31 cellular contexts compared by ENCODE assay signal in genomic region chr6:40844241-40844640, GRCh38.
"Had no signal": no experiment of that assay in that cellular context is flagged by ENCODE, and none has a peak within 500 bp of the region (broad histone marks: within the 10 kb centered on the region; RNA-seq: fewer than 3 reads in every experiment).

No MANE protein-coding gene starts in this region.

- H3K4me3 ChIP-seq: ascending aorta, coronary artery, dorsolateral prefrontal cortex, gastrocnemius medialis, heart left ventricle had no signal

- H3K36me3 Mint-ChIP-seq: activated CD4-positive, alpha-beta memory T cell treated with anti-CD3 and anti-CD28 coated beads for 36 hours; activated CD8-positive, alpha-beta memory T cell treated with anti-CD3 and anti-CD28 coated beads, Interleukin-2, amount 10 ng/mL, durations not matched to agents 7 days and 5 days; activated naive CD4-positive, alpha-beta T cell treated with anti-CD3 and anti-CD28 coated beads, Interleukin-2, amount 50 U/mL, for 72 hours; activated naive CD8-positive, alpha-beta T cell treated with anti-CD3 and anti-CD28 coated beads, Interleukin-2, amount 10 ng/mL, durations not matched to agents 7 days and 5 days had no signal

- ATAC-seq: activated CD4-positive, alpha-beta T cell treated with anti-CD3 and anti-CD28 coated beads for 36 hours; activated CD8-positive, alpha-beta memory T cell treated with anti-CD3 and anti-CD28 coated beads, Interleukin-2, amount 10 ng/mL, durations not matched to agents 7 days and 5 days; activated CD8-positive, alpha-beta T cell treated with anti-CD3 and anti-CD28 coated beads, Interleukin-2, amount 10 ng/mL, durations not matched to agents 7 days and 5 days; activated naive CD4-positive, alpha-beta T cell treated with anti-CD3 and anti-CD28 coated beads, Interleukin-2, amount 50 U/mL, for 72 hours; esophagus mucosa; foreskin keratinocyte; gastrocnemius medialis; heart left ventricle had no signal

- H3K9me3 ChIP-seq: ascending aorta, gastrocnemius medialis had no signal

- H3K4me1 ChIP-seq: ascending aorta, foreskin keratinocyte had no signal

- DNase-seq: activated CD4-positive, alpha-beta memory T cell treated with anti-CD3 and anti-CD28 coated beads for 36 hours; activated CD4-positive, alpha-beta T cell treated with anti-CD3 and anti-CD28 coated beads for 36 hours; activated CD4-positive, alpha-beta T cell treated with anti-CD3 and anti-CD28 coated beads, Interleukin-2, amount 10 ng/mL, durations not matched to agents 24 days and 14 days; activated CD4-positive, CD25-positive, alpha-beta regulatory T cell; activated CD4-positive, CD25-positive, alpha-beta regulatory T cell treated with anti-CD3 and anti-CD28 coated beads, Interleukin-2, amount 50 U/mL, for 72 hours; activated CD8-positive, alpha-beta memory T cell treated with anti-CD3 and anti-CD28 coated beads, Interleukin-2, amount 10 ng/mL, durations not matched to agents 7 days and 5 days; activated CD8-positive, alpha-beta memory T cell treated with anti-CD3 and anti-CD28 coated beads, Interleukin-2, amount 50 U/mL, for 4 hours; activated CD8-positive, alpha-beta T cell treated with anti-CD3 and anti-CD28 coated beads, Interleukin-2, amount 10 ng/mL, durations not matched to agents 7 days and 5 days; activated effector memory CD4-positive, alpha-beta T cell treated with anti-CD3 and anti-CD28 coated beads, Interleukin-2, amount 50 U/mL, for 16 hours; activated naive CD4-positive, alpha-beta T cell treated with anti-CD3 and anti-CD28 coated beads for 36 hours; activated naive CD8-positive, alpha-beta T cell treated with anti-CD3 and anti-CD28 coated beads, Interleukin-2, amount 10 ng/mL, durations not matched to agents 7 days and 5 days; activated T-cell treated with anti-CD3 and anti-CD28 coated beads, Interleukin-2, amount 50 U/mL, for 1 hour; activated T-cell treated with anti-CD3 and anti-CD28 coated beads, Interleukin-2, amount 50 U/mL, for 48 hours; brain microvascular endothelial cell; dorsolateral prefrontal cortex; effector memory CD4-positive, alpha-beta T cell; endodermal cell; foreskin keratinocyte; gastrocnemius medialis; glutamatergic neuron; heart left ventricle; T-helper 1 cell; T-helper 2 cell had no signal

- H3K9me3 Mint-ChIP-seq: activated CD4-positive, alpha-beta memory T cell treated with anti-CD3 and anti-CD28 coated beads for 36 hours; activated CD4-positive, alpha-beta T cell treated with anti-CD3 and anti-CD28 coated beads, Interleukin-2, amount 10 ng/mL, durations not matched to agents 24 days and 14 days; activated naive CD4-positive, alpha-beta T cell treated with anti-CD3 and anti-CD28 coated beads for 36 hours; activated naive CD4-positive, alpha-beta T cell treated with anti-CD3 and anti-CD28 coated beads, Interleukin-2, amount 50 U/mL, for 72 hours; activated naive CD8-positive, alpha-beta T cell treated with anti-CD3 and anti-CD28 coated beads, Interleukin-2, amount 10 ng/mL, durations not matched to agents 7 days and 5 days; activated T-helper 1 cell treated with anti-CD3 and anti-CD28 coated beads, Interleukin-12 subunit alpha, Interleukin-12 subunit beta, Interleukin-2, Interleukin-4 antibody, amounts not matched to agents 30 ng/mL and 10 ng/mL and 1 ng/mL, durations not matched to agents 14 hours and 24 hours and 36 hours; activated T-helper 2 cell treated with anti-CD3 and anti-CD28 coated beads, Interferon-gamma antibody, Interleukin-2, Interleukin-4, amounts not matched to agents 10 μg/mL and 5 μg/mL and 100 μg/mL, durations not matched to agents 14 hours and 24 hours and 36 hours; central memory CD8-positive, alpha-beta T cell; dendritic cell treated with granulocyte-macrophage colony-stimulating factor and Interleukin-4, amounts not matched to agents 40 ng/mL and 50 ng/mL, for 4 days; endodermal cell had no signal

- H3K27ac Mint-ChIP-seq: activated CD4-positive, alpha-beta memory T cell treated with anti-CD3 and anti-CD28 coated beads for 36 hours; activated CD4-positive, alpha-beta T cell treated with anti-CD3 and anti-CD28 coated beads for 36 hours; activated CD4-positive, alpha-beta T cell treated with anti-CD3 and anti-CD28 coated beads, Interleukin-2, amount 10 ng/mL, durations not matched to agents 24 days and 14 days; activated CD8-positive, alpha-beta memory T cell treated with anti-CD3 and anti-CD28 coated beads, Interleukin-2, amount 10 ng/mL, durations not matched to agents 7 days and 5 days; activated CD8-positive, alpha-beta T cell treated with anti-CD3 and anti-CD28 coated beads, Interleukin-2, amount 10 ng/mL, durations not matched to agents 7 days and 5 days; activated naive CD4-positive, alpha-beta T cell treated with anti-CD3 and anti-CD28 coated beads for 36 hours; activated naive CD4-positive, alpha-beta T cell treated with anti-CD3 and anti-CD28 coated beads, Interleukin-2, amount 50 U/mL, for 72 hours; activated naive CD8-positive, alpha-beta T cell treated with anti-CD3 and anti-CD28 coated beads, Interleukin-2, amount 10 ng/mL, durations not matched to agents 7 days and 5 days; activated T-helper 1 cell treated with anti-CD3 and anti-CD28 coated beads, Interleukin-12 subunit alpha, Interleukin-12 subunit beta, Interleukin-2, Interleukin-4 antibody, amounts not matched to agents 30 ng/mL and 10 ng/mL and 1 ng/mL, durations not matched to agents 14 hours and 24 hours and 36 hours; activated T-helper 2 cell treated with anti-CD3 and anti-CD28 coated beads, Interferon-gamma antibody, Interleukin-2, Interleukin-4, amounts not matched to agents 10 μg/mL and 5 μg/mL and 100 μg/mL, durations not matched to agents 14 hours and 24 hours and 36 hours; dendritic cell treated with granulocyte-macrophage colony-stimulating factor and Interleukin-4, amounts not matched to agents 40 ng/mL and 50 ng/mL, for 4 days; endodermal cell had no signal

- H3K36me3 ChIP-seq: ascending aorta, brain microvascular endothelial cell, gastrocnemius medialis, heart left ventricle had no signal

- H3K27me3 ChIP-seq: ascending aorta, brain microvascular endothelial cell, gastrocnemius medialis had no signal

- H3K4me3 Mint-ChIP-seq: activated CD4-positive, alpha-beta memory T cell treated with anti-CD3 and anti-CD28 coated beads for 36 hours; activated CD4-positive, alpha-beta T cell treated with anti-CD3 and anti-CD28 coated beads for 36 hours; activated CD4-positive, alpha-beta T cell treated with anti-CD3 and anti-CD28 coated beads, Interleukin-2, amount 10 ng/mL, durations not matched to agents 24 days and 14 days; activated CD8-positive, alpha-beta memory T cell treated with anti-CD3 and anti-CD28 coated beads, Interleukin-2, amount 10 ng/mL, durations not matched to agents 7 days and 5 days; activated CD8-positive, alpha-beta T cell treated with anti-CD3 and anti-CD28 coated beads, Interleukin-2, amount 10 ng/mL, durations not matched to agents 7 days and 5 days; activated naive CD4-positive, alpha-beta T cell treated with anti-CD3 and anti-CD28 coated beads for 36 hours; activated naive CD8-positive, alpha-beta T cell treated with anti-CD3 and anti-CD28 coated beads, Interleukin-2, amount 10 ng/mL, durations not matched to agents 7 days and 5 days; activated T-helper 1 cell treated with anti-CD3 and anti-CD28 coated beads, Interleukin-12 subunit alpha, Interleukin-12 subunit beta, Interleukin-2, Interleukin-4 antibody, amounts not matched to agents 30 ng/mL and 10 ng/mL and 1 ng/mL, durations not matched to agents 14 hours and 24 hours and 36 hours; central memory CD8-positive, alpha-beta T cell; dendritic cell treated with granulocyte-macrophage colony-stimulating factor and Interleukin-4, amounts not matched to agents 40 ng/mL and 50 ng/mL, for 4 days; endodermal cell had no signal

- H3K4me1 Mint-ChIP-seq: activated CD4-positive, alpha-beta T cell treated with anti-CD3 and anti-CD28 coated beads for 36 hours; activated CD4-positive, alpha-beta T cell treated with anti-CD3 and anti-CD28 coated beads, Interleukin-2, amount 10 ng/mL, durations not matched to agents 24 days and 14 days; central memory CD8-positive, alpha-beta T cell; endodermal cell had no signal

- H3K27ac ChIP-seq: ascending aorta, brain microvascular endothelial cell, coronary artery, dorsolateral prefrontal cortex, foreskin keratinocyte, gastrocnemius medialis, heart left ventricle had no signal
